In the genomic region with DNA sequence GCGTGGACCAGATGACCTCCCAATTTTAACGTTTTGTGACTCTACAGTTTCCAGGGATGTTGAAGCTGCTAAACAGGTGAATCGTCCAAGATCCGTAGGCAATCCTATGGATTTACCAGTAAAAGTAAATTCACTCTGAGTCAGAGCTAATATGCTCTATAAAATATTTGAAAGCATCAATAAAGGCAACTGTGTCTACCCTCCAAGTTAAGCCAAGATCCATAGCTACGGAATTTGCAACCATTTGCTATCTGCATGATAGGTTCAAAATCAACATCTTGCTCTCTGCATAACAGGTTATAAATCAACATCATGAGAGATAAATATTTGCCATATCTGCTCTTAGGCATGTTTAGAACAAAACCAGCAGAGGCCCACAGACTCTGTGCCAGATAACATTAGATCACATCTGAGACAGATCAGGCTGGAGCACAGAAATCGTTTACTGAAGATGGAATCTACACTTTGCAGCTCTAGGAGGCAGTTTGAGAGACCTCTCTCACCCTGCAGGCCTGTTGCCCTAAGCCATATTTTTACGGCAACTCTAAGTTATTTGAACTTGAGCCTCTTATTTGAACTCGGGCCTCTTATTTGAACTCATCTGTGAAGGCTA, we compare ENCODE assay signal across 32 cellular contexts.
A peak's percentile ranks its signal among the peaks of the same experiment; 100 is the strongest.
DNase-seq lines count a peak whose midpoint lies in the region; ATAC-seq and TF ChIP-seq lines count a peak whose summit lies in the region.
"Had no signal": no experiment of that assay in that cellular context is flagged by ENCODE, and none has a peak within 500 bp of the region (broad histone marks: within the 10 kb centered on the region; RNA-seq: fewer than 3 reads in every experiment).

No MANE protein-coding gene starts in this region.

- no peak overlapping the region for H2BK12ac ChIP-seq in neuronal stem cell (ENCODE audit: low read length)

- H3K18ac ChIP-seq in neuronal stem cell (ENCODE audit: low read length) = no peak overlapping the region

- H3K9me2 ChIP-seq in OCI-LY1 (ENCODE audit: low read depth, low read length) = no peaks in the 10 kb centered on the region

- no peak overlapping the region for H4K91ac ChIP-seq in neuronal stem cell (ENCODE audit: low read depth, low read length, poor library complexity)

- H3K9ac ChIP-seq in OCI-LY1 (ENCODE audit: low read length) (peak overlapping the region; percentile 27; the same call in 1 of the 2 replicates), neuronal stem cell (ENCODE audit: low read depth, low read length, poor library complexity) (no peak overlapping the region)
- H3K9ac ChIP-seq: BLaER1 had no signal

- H3K4me3 ChIP-seq in AG04450 (ENCODE audit: low read depth, low read length) (no peak overlapping the region), OCI-LY1 (ENCODE audit: low read depth, low read length, poor library complexity, severe bottlenecking) (no peak overlapping the region), esophagus muscularis mucosa (no peak overlapping the region), neuronal stem cell (ENCODE audit: low read length in 2 of 2) (no peak overlapping the region), Peyer's patch (no peak overlapping the region)
- H3K4me3 ChIP-seq: BLaER1, dorsolateral prefrontal cortex, MG63, pancreas, right lobe of liver, tibial artery had no signal

- WGBS in esophagus muscularis mucosa = 57% methylated on average over 8 of the region's 8 CpGs
- WGBS in neuronal stem cell (ENCODE audit: extremely low coverage in 2 of 2, insufficient read length in 2 of 2, insufficient replicate concordance in 1 of 2), 2 donors = no CpG with 5 or more reads among the region's 8 CpGs

- H3K4me1 ChIP-seq in OCI-LY1 (ENCODE audit: insufficient read depth, low read length, severe bottlenecking) = peaks cover 80% of the 10 kb centered on the region
- H3K4me1 ChIP-seq in esophagus muscularis mucosa = peaks cover 45 to 70% (median 61%) of the 10 kb centered on the region in 4 donors
- peaks cover 24 to 45% of the 10 kb centered on the region in 2 donors for H3K4me1 ChIP-seq in neuronal stem cell (ENCODE audit: control insufficient read depth in 2 of 2, insufficient read depth in 1 of 2, low read depth in 1 of 2, low read length in 2 of 2)
- peaks cover 0 to 12% (median 0%) of the 10 kb centered on the region in 4 donors for H3K4me1 ChIP-seq in Peyer's patch

- no peak overlapping the region for H3K23ac ChIP-seq in neuronal stem cell (ENCODE audit: low read depth, low read length, poor library complexity)

- H2BK15ac ChIP-seq in neuronal stem cell (ENCODE audit: low read length) = no peak overlapping the region

- intact Hi-C loops in esophagus muscularis mucosa (cut with DNase I) (no loop called here), sciatic nerve (cut with DNase I) (no loop called here)

- H3K4ac ChIP-seq in neuronal stem cell (ENCODE audit: low read length) = no peak overlapping the region

- no peak overlapping the region for H4K8ac ChIP-seq in neuronal stem cell (ENCODE audit: low read depth, low read length)

- TF ChIP-seq POLR2A in esophagus muscularis mucosa (IDR thresholded peaks at IDR 0.05; ENCODE audit: low read depth) (no peak), Peyer's patch (IDR thresholded peaks at IDR 0.05) (no peak)

- no peak overlapping the region for H2AK5ac ChIP-seq in neuronal stem cell (ENCODE audit: low read depth, low read length)

- no peak for TF ChIP-seq EP300 in esophagus muscularis mucosa (IDR thresholded peaks at IDR 0.05)

- H3K27ac ChIP-seq in AG04450 (ENCODE audit: low read depth, low read length) (no peak overlapping the region), OCI-LY1 (ENCODE audit: low read depth, low read length, poor library complexity, severe bottlenecking) (peak overlapping the region; percentile 86), esophagus muscularis mucosa (replicated peaks in 1 of 4) (peak overlapping the region; percentile 65 to 70 (median 68)), neuronal stem cell (replicated peaks; ENCODE audit: low read length) (no peak overlapping the region), Peyer's patch (no peak overlapping the region)
- H3K27ac ChIP-seq: BLaER1, dorsolateral prefrontal cortex, right lobe of liver, tibial artery had no signal

- H3K27me3 ChIP-seq in AG04450 (ENCODE audit: control insufficient read depth, insufficient read depth, low read length) (peaks cover 14% of the 10 kb centered on the region), OCI-LY1 (ENCODE audit: insufficient read depth, low read length) (no peaks in the 10 kb centered on the region), esophagus muscularis mucosa (no peaks in the 10 kb centered on the region), neuronal stem cell (ENCODE audit: control insufficient read depth in 3 of 3, insufficient read depth in 3 of 3, low read depth in 1 of 3, low read length in 3 of 3) (no peaks in the 10 kb centered on the region), Peyer's patch (no peaks in the 10 kb centered on the region)
- H3K27me3 ChIP-seq: BLaER1, dorsolateral prefrontal cortex, MG63, pancreas, right lobe of liver, tibial artery had no signal

- H3F3A ChIP-seq in OCI-LY1 (ENCODE audit: insufficient read depth, low read length) = no peaks in the 10 kb centered on the region; the same call in 1 of the 2 replicates

- H4K20me1 ChIP-seq in OCI-LY1 (ENCODE audit: insufficient read depth, low read length) = no peaks in the 10 kb centered on the region
- H4K20me1 ChIP-seq: BLaER1 had no signal

- H3K4me2 ChIP-seq in OCI-LY1 (ENCODE audit: low read length) = no peak overlapping the region
- no peak overlapping the region for H3K4me2 ChIP-seq in neuronal stem cell (ENCODE audit: insufficient read depth, low read length, poor library complexity, severe bottlenecking)
- H3K4me2 ChIP-seq: BLaER1 had no signal

- DNase-seq in AG04450 (ENCODE audit: low read depth, low spot score) (peak; percentile 29), esophagus muscularis mucosa (ENCODE audit: extremely low spot score) (no peak), neuronal stem cell (ENCODE audit: low spot score) (no peak), Peyer's patch (no peak), SHP77 treated with DMSO at 0.1 percent for 48 hours (lab: John Stamatoyannopoulos, UW) (no peak), sciatic nerve (ENCODE audit: low spot score) (no peak), NCI-H1436 treated with DMSO at 0.1 percent for 48 hours (lab: John Stamatoyannopoulos, UW) (no peak)
- DNase-seq: activated CD4-positive, alpha-beta T cell treated with anti-CD3 and anti-CD28 coated beads, Interleukin-2, amount 50 U/mL, for 48 hours; activated CD8-positive, alpha-beta memory T cell treated with anti-CD3 and anti-CD28 coated beads, Interleukin-2, amount 50 U/mL, for 4 hours; activated naive CD4-positive, alpha-beta T cell; activated naive CD8-positive, alpha-beta T cell treated with anti-CD3 and anti-CD28 coated beads, Interleukin-2, amount 50 U/mL, for 24 hours; DMS53; dorsolateral prefrontal cortex; hypothalamus; KG1; left cardiac atrium; mammary epithelial cell; MG63; NCI-H1105 treated with DMSO at 0.1 percent for 48 hours; NCI-H2081; NCI-H2227 treated with DMSO at 0.1 percent for 48 hours; NCI-H69; pancreas; right lobe of liver; stimulated activated CD4-positive, alpha-beta T cell treated with anti-CD3 and anti-CD28 coated beads, Interleukin-12 subunit alpha, Interleukin-12 subunit beta, amount 100 ng/mL, for 4 hours; stimulated activated CD4-positive, alpha-beta T cell treated with anti-CD3 and anti-CD28 coated beads, Interleukin-2, amount 100 ng/mL, for 48 hours; stimulated activated naive CD8-positive, alpha-beta T cell treated with anti-CD3 and anti-CD28 coated beads, Interleukin-15, amount 100 ng/mL, for 72 hours; T-cell; tibial artery had no signal

- H3K79me2 ChIP-seq in OCI-LY1 (ENCODE audit: insufficient read depth, low read length) = no peaks in the 10 kb centered on the region

- TF ChIP-seq CTCF in AG04450 (IDR thresholded peaks at IDR 0.05; ENCODE audit: low read depth, low read length) (no peak), OCI-LY1 (IDR thresholded peaks at IDR 0.05; ENCODE audit: low read length) (no peak), esophagus muscularis mucosa (IDR thresholded peaks at IDR 0.05) (no peak), Peyer's patch (IDR thresholded peaks at IDR 0.05) (no peak)

- no peaks in the 10 kb centered on the region for H3K9me3 ChIP-seq in AG04450 (ENCODE audit: control insufficient read depth, insufficient read depth, low read length)
- H3K9me3 ChIP-seq in OCI-LY1 (ENCODE audit: low read length) = no peaks in the 10 kb centered on the region
- no peaks in the 10 kb centered on the region for H3K9me3 ChIP-seq in esophagus muscularis mucosa
- no peaks in the 10 kb centered on the region for H3K9me3 ChIP-seq in neuronal stem cell (replicated peaks in 1 of 2; ENCODE audit: control insufficient read depth in 2 of 2, insufficient read depth in 1 of 2, low read depth in 1 of 2, low read length in 2 of 2)
- no peaks in the 10 kb centered on the region for H3K9me3 ChIP-seq in Peyer's patch
- H3K9me3 ChIP-seq: BLaER1, MG63, pancreas, right lobe of liver, tibial artery had no signal

- no peak overlapping the region for H2BK120ac ChIP-seq in neuronal stem cell (ENCODE audit: low read depth, low read length)

- POLR2A ChIA-PET in AG04450 (lab: Yijun Ruan, JAX) = interaction anchor here (1.0 to 1.3 kb wide), 2 partner anchors 12 to 81 kb away, joined by 3 to 5 read pairs; a partner anchor contains a TSS

- no peak overlapping the region for H2BK5ac ChIP-seq in neuronal stem cell (ENCODE audit: low read length)

- no peaks in the 10 kb centered on the region for H3K79me1 ChIP-seq in neuronal stem cell (ENCODE audit: low read depth, low read length)

- ATAC-seq in sciatic nerve = no peak
- ATAC-seq: activated CD4-positive, CD25-positive, alpha-beta regulatory T cell treated with anti-CD3 and anti-CD28 coated beads, Interleukin-2, amount 50 U/mL, for 24 hours; activated naive CD8-positive, alpha-beta T cell treated with anti-CD3 and anti-CD28 coated beads, Interleukin-2, amount 50 U/mL, for 24 hours; left cardiac atrium; right lobe of liver; stimulated activated naive CD8-positive, alpha-beta T cell treated with anti-CD3 and anti-CD28 coated beads, Interleukin-15, amount 100 ng/mL, for 72 hours; T-cell had no signal

- CTCF ChIA-PET in AG04450 (lab: Charles Lee) = interaction anchor here (0.8 to 1.5 kb wide), 2 partner anchors 9 to 181 kb away, joined by 3 to 4 read pairs; no protein-coding TSS in a partner anchor

- no peak overlapping the region for H3K14ac ChIP-seq in neuronal stem cell (ENCODE audit: low read length)

- no peak overlapping the region for H2AFZ ChIP-seq in OCI-LY1 (ENCODE audit: low read length)
- peak overlapping the region; percentile 15 for H2AFZ ChIP-seq in neuronal stem cell (ENCODE audit: low read length)

- H3K36me3 ChIP-seq in OCI-LY1 (ENCODE audit: insufficient read depth, low read length) = no peaks in the 10 kb centered on the region
- H3K36me3 ChIP-seq in esophagus muscularis mucosa = no peaks in the 10 kb centered on the region
- H3K36me3 ChIP-seq in neuronal stem cell (replicated peaks in 1 of 2; ENCODE audit: control insufficient read depth in 2 of 2, insufficient read depth in 2 of 2, low read length in 2 of 2) = no peaks in the 10 kb centered on the region
- H3K36me3 ChIP-seq in Peyer's patch = no peaks in the 10 kb centered on the region
- H3K36me3 ChIP-seq: BLaER1, MG63, pancreas, right lobe of liver, tibial artery had no signal

Comparison
In these comparisons a context has a peak if more than half of its experiments do, and no peak if none do; other contexts are left out.
1. H3K27ac ChIP-seq: peak in OCI-LY1 (single experiment) and esophagus muscularis mucosa (4 of 4); none in AG04450 (single experiment), neuronal stem cell (single experiment) and Peyer's patch (0 of 4).